14 cellular contexts compared by ENCODE assay signal in the genomic region with DNA sequence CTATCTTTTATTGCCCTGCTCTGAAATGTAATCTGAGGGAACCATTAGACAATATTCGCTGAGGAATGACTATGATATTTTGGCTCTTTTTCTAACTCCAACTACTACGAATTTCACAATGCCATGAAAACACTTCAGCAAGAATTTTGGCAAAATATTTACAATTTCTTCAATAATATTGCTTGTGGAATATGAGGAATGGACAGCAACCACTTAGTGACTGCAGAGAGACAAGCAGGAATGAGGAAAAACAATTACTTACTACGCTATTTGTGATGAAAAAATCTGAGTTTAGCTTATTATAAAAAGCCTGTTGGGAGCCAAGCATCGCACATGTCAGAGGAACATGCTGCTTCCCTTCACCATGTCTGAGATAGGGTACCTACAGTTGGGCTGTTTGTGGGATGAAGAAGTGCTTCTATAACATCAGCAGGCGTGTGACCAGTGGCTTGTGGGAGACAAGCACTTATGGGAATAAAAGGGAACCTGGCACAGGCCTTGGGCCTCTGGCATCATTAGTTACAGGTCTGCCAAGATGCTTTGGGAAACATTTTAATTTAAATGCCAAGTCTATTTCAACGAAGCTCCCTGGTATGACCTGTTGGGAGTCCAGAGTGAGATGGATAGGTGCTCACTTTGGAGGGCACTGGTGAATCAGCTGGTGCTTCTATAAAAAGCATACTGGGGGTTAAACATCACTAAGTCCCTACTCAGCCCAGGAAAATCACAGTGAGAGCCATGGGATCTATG. TPM values are rescaled to one million over a fixed set of nuclear protein-coding genes. Genes with fewer than 3 reads are reported as not detected.
A peak's percentile ranks its signal among the peaks of the same experiment; 100 is the strongest.
DNase-seq lines count a peak whose midpoint lies in the region; ATAC-seq and TF ChIP-seq lines count a peak whose summit lies in the region.
"Had no signal": no experiment of that assay in that cellular context is flagged by ENCODE, and none has a peak within 500 bp of the region (broad histone marks: within the 10 kb centered on the region; RNA-seq: fewer than 3 reads in every experiment).

No MANE protein-coding gene starts in this region.

- H2AK5ac ChIP-seq in mesenchymal stem cell (ENCODE audit: low read length, severe bottlenecking), result no peak overlapping the region

- no peak overlapping the region for H2BK15ac ChIP-seq in mesenchymal stem cell (ENCODE audit: low read depth, poor library complexity, severe bottlenecking)

- H3K9me3 ChIP-seq in mesenchymal stem cell (ENCODE audit: control insufficient read depth, low read length) (no peaks in the 10 kb centered on the region), testis (no peaks in the 10 kb centered on the region), BE2C (no peaks in the 10 kb centered on the region)
- H3K9me3 ChIP-seq: upper lobe of left lung had no signal

- H3K23ac ChIP-seq in mesenchymal stem cell (ENCODE audit: low read length in 2 of 2), result no peak overlapping the region

- H3K4me3 ChIP-seq in mesenchymal stem cell (ENCODE audit: insufficient read depth in 1 of 2, low read depth in 1 of 2, low read length in 2 of 2) (no peak overlapping the region), testis (no peak overlapping the region), BE2C (ENCODE audit: low read depth, low read length) (no peak overlapping the region)
- H3K4me3 ChIP-seq: upper lobe of left lung had no signal

- H3K27me3 Mint-ChIP-seq in activated naive CD4-positive, alpha-beta T cell treated with anti-CD3 and anti-CD28 coated beads, Interleukin-2, amount 50 U/mL, for 24 hours, result no peaks in the 10 kb centered on the region
- no peaks in the 10 kb centered on the region for H3K27me3 Mint-ChIP-seq in brain
- H3K27me3 Mint-ChIP-seq: activated T-cell treated with anti-CD3 and anti-CD28 coated beads, Interleukin-2, amount 50 U/mL, for 24 hours; dendritic cell treated with granulocyte-macrophage colony-stimulating factor and Interleukin-4, amounts not matched to agents 40 ng/mL and 50 ng/mL, for 4 days had no signal

- peaks cover 20% of the 10 kb centered on the region for H3K4me1 Mint-ChIP-seq in activated naive CD4-positive, alpha-beta T cell treated with anti-CD3 and anti-CD28 coated beads, Interleukin-2, amount 50 U/mL, for 24 hours
- H3K4me1 Mint-ChIP-seq in brain, result peaks cover 31% of the 10 kb centered on the region

- no peak for ATAC-seq in activated naive CD4-positive, alpha-beta T cell treated with anti-CD3 and anti-CD28 coated beads, Interleukin-2, amount 50 U/mL, for 72 hours
- no peak for ATAC-seq in HG03354 (IDR thresholded peaks at IDR 0.05; ENCODE audit: poor library complexity, severe bottlenecking, unreplicated experiment)

- no peaks in the 10 kb centered on the region for H3K36me3 ChIP-seq in mesenchymal stem cell (ENCODE audit: control insufficient read depth in 1 of 2, insufficient read depth in 2 of 2, low read depth in 1 of 2, low read length in 2 of 2)
- H3K36me3 ChIP-seq in testis (ENCODE audit: low read depth, missing control alignments), result no peaks in the 10 kb centered on the region
- no peaks in the 10 kb centered on the region for H3K36me3 ChIP-seq in BE2C
- H3K36me3 ChIP-seq: upper lobe of left lung had no signal

- peak overlapping the region; percentile 82 for H3K4me3 Mint-ChIP-seq in activated naive CD4-positive, alpha-beta T cell treated with anti-CD3 and anti-CD28 coated beads, Interleukin-2, amount 50 U/mL, for 24 hours
- peak overlapping the region; percentile 19 to 81 (median 53) for H3K4me3 Mint-ChIP-seq in brain
- H3K4me3 Mint-ChIP-seq: activated T-cell treated with anti-CD3 and anti-CD28 coated beads, Interleukin-2, amount 50 U/mL, for 24 hours; dendritic cell treated with granulocyte-macrophage colony-stimulating factor and Interleukin-4, amounts not matched to agents 40 ng/mL and 50 ng/mL, for 4 days had no signal

- no peak overlapping the region for H3K27ac Mint-ChIP-seq in activated naive CD4-positive, alpha-beta T cell treated with anti-CD3 and anti-CD28 coated beads, Interleukin-2, amount 50 U/mL, for 24 hours
- H3K27ac Mint-ChIP-seq in activated naive CD4-positive, alpha-beta T cell treated with anti-CD3 and anti-CD28 coated beads, Interleukin-2, amount 50 U/mL, for 72 hours, result no peak overlapping the region
- peak overlapping the region in 4 of 5 experiments; percentile 12 to 78 (median 66) for H3K27ac Mint-ChIP-seq in brain
- H3K27ac Mint-ChIP-seq: activated T-cell treated with anti-CD3 and anti-CD28 coated beads, Interleukin-2, amount 50 U/mL, for 24 hours had no signal

- H4K8ac ChIP-seq in mesenchymal stem cell (ENCODE audit: low read length), result no peak overlapping the region

- H3K27ac ChIP-seq in mesenchymal stem cell (ENCODE audit: low read length, poor library complexity, severe bottlenecking) (no peak overlapping the region), testis (peak overlapping the region; percentile 96 to 98)
- H3K27ac ChIP-seq: upper lobe of left lung had no signal

- TF ChIP-seq CTCF in brain (conservative IDR thresholded peaks at IDR 0.05) (no peak), testis (IDR thresholded peaks at IDR 0.05) (no peak), BE2C (IDR thresholded peaks at IDR 0.05; ENCODE audit: low read depth, low read length) (no peak)

- H4K91ac ChIP-seq in mesenchymal stem cell (ENCODE audit: low read length), result no peak overlapping the region

- TF ChIP-seq POLR2A in testis (IDR thresholded peaks at IDR 0.05), result no peak

- DNase-seq in activated naive CD4-positive, alpha-beta T cell treated with anti-CD3 and anti-CD28 coated beads, Interleukin-2, amount 50 U/mL, for 72 hours (ENCODE audit: low spot score in 2 of 2), result no peak
- DNase-seq in mesenchymal stem cell (no peak), testis (no peak), amygdala (lab: John Stamatoyannopoulos, UW) (no peak), BE2C (no peak)
- DNase-seq: activated CD4-positive, alpha-beta T cell treated with anti-CD3 and anti-CD28 coated beads for 1 hour; activated T-cell treated with anti-CD3 and anti-CD28 coated beads, Interleukin-2, amount 50 U/mL, for 24 hours; anterior cingulate cortex; NCI-H187 treated with DMSO at 0.1 percent for 48 hours; upper lobe of left lung had no signal

- H3K14ac ChIP-seq in mesenchymal stem cell (ENCODE audit: low read length in 2 of 2), result no peak overlapping the region

- no peak overlapping the region for H3K18ac ChIP-seq in mesenchymal stem cell (ENCODE audit: low read depth in 1 of 2, low read length in 2 of 2)

- H2BK12ac ChIP-seq in mesenchymal stem cell (ENCODE audit: low read length in 2 of 2), result no peak overlapping the region

- H3K27me3 ChIP-seq in mesenchymal stem cell (ENCODE audit: control insufficient read depth in 1 of 2, insufficient read depth in 1 of 2, low read length in 2 of 2) (peaks cover 0 to 19% of the 10 kb centered on the region in 2 experiments), testis (no peaks in the 10 kb centered on the region), BE2C (no peaks in the 10 kb centered on the region)
- H3K27me3 ChIP-seq: upper lobe of left lung had no signal

- H3K4me1 ChIP-seq in mesenchymal stem cell (ENCODE audit: control insufficient read depth, insufficient read depth, low read depth, low read length) (peaks cover 9% of the 10 kb centered on the region), testis (peaks cover 3% of the 10 kb centered on the region), BE2C (no peaks in the 10 kb centered on the region)

- intact Hi-C loops in testis (cut with DNase I; ENCODE audit: low total_unique reads), result no loop called here

- WGBS in mesenchymal stem cell, result 98% methylated on average over 5 of the region's 6 CpGs
- WGBS in testis, 2 donors, result 60 to 62% methylated on average over 6 of the region's 6 CpGs

- no peak overlapping the region for H3K4me2 ChIP-seq in mesenchymal stem cell (ENCODE audit: low read length, poor library complexity, severe bottlenecking)

- H2AFZ ChIP-seq in mesenchymal stem cell (ENCODE audit: low read depth, low read length), result no peak overlapping the region

- no peak overlapping the region for H3K4ac ChIP-seq in mesenchymal stem cell (ENCODE audit: low read depth in 1 of 2, low read length in 2 of 2)

- peak overlapping the region; percentile 88 for H3K9ac ChIP-seq in mesenchymal stem cell (ENCODE audit: low read length)

- no peak overlapping the region for H2BK120ac ChIP-seq in mesenchymal stem cell (ENCODE audit: low read depth, low read length)

- no peak overlapping the region for H2BK5ac ChIP-seq in mesenchymal stem cell (ENCODE audit: low read depth, low read length, poor library complexity, severe bottlenecking)

- H3K9me3 Mint-ChIP-seq in activated naive CD4-positive, alpha-beta T cell treated with anti-CD3 and anti-CD28 coated beads, Interleukin-2, amount 50 U/mL, for 24 hours, result no peaks in the 10 kb centered on the region
- H3K9me3 Mint-ChIP-seq in activated naive CD4-positive, alpha-beta T cell treated with anti-CD3 and anti-CD28 coated beads, Interleukin-2, amount 50 U/mL, for 72 hours, result peaks cover 0 to 9% of the 10 kb centered on the region in 2 donors
- peaks cover 0 to 3% (median 0%) of the 10 kb centered on the region in 5 experiments for H3K9me3 Mint-ChIP-seq in brain
- H3K9me3 Mint-ChIP-seq: activated T-cell treated with anti-CD3 and anti-CD28 coated beads, Interleukin-2, amount 50 U/mL, for 24 hours; dendritic cell treated with granulocyte-macrophage colony-stimulating factor and Interleukin-4, amounts not matched to agents 40 ng/mL and 50 ng/mL, for 4 days had no signal

- peaks cover 1% of the 10 kb centered on the region for H3K36me3 Mint-ChIP-seq in activated naive CD4-positive, alpha-beta T cell treated with anti-CD3 and anti-CD28 coated beads, Interleukin-2, amount 50 U/mL, for 24 hours
- H3K36me3 Mint-ChIP-seq in activated naive CD4-positive, alpha-beta T cell treated with anti-CD3 and anti-CD28 coated beads, Interleukin-2, amount 50 U/mL, for 72 hours, result peaks cover 9 to 22% of the 10 kb centered on the region in 2 donors
- no peaks in the 10 kb centered on the region for H3K36me3 Mint-ChIP-seq in brain

- H3K79me1 ChIP-seq in mesenchymal stem cell (replicated peaks; ENCODE audit: low read length, poor library complexity, severe bottlenecking), result peaks cover 1% of the 10 kb centered on the region

RNA-seq across cellular contexts. Expression of gene PLCL2, which starts 2.7 kb away (rescaled TPM):
- 10 to 100 TPM; 17.8 to 20.5 TPM for total RNA-seq in activated naive CD4-positive, alpha-beta T cell treated with anti-CD3 and anti-CD28 coated beads, Interleukin-2, amount 50 U/mL, for 72 hours
- polyA plus RNA-seq in brain (ENCODE audit: insufficient read depth, low read depth, low replicate concordance) (6.3 TPM), testis (ENCODE audit: insufficient read depth, low read depth, low replicate concordance) (10.7 TPM)
- 0.65 TPM for polyA plus RNA-seq in mesenchymal stem cell (2013, experiment 1 of 2)
- polyA plus RNA-seq in mesenchymal stem cell (2013, experiment 2 of 2), result 0.51 TPM
- 10 to 100 TPM; 15.0 to 23.0 TPM for total RNA-seq in testis
- 0.34 TPM for polyA plus RNA-seq in BE2C (2012; ENCODE audit: insufficient read depth, insufficient read length, low read depth)

Comparison
In these comparisons a context has a peak if more than half of its experiments do, and no peak if none do; other contexts are left out.
1. H3K27ac Mint-ChIP-seq: peak in brain (4 of 5); none in activated naive CD4-positive, alpha-beta T cell treated with anti-CD3 and anti-CD28 coated beads, Interleukin-2, amount 50 U/mL, for 24 hours (single experiment) and activated naive CD4-positive, alpha-beta T cell treated with anti-CD3 and anti-CD28 coated beads, Interleukin-2, amount 50 U/mL, for 72 hours (0 of 2).